Comparison of ENCODE assay signal across 11 cellular contexts in genomic region chr7:21579341-21580072, GRCh38. TPM values are rescaled to one million over a fixed set of nuclear protein-coding genes. Genes with fewer than 3 reads are reported as not detected.
DNase-seq lines count a peak whose midpoint lies in the region; ATAC-seq and TF ChIP-seq lines count a peak whose summit lies in the region.
"Had no signal": no experiment of that assay in that cellular context is flagged by ENCODE, and none has a peak within 500 bp of the region (broad histone marks: within the 10 kb centered on the region; RNA-seq: fewer than 3 reads in every experiment).

No MANE protein-coding gene starts in this region.

- H3K27ac ChIP-seq in ACC112 (ENCODE audit: low read depth, low read length) (peak overlapping the region; percentile 72), gastroesophageal sphincter (peak overlapping the region; percentile 80 to 94 (median 82)), SJCRH30 (no peak overlapping the region)
- H3K27ac ChIP-seq in naive thymus-derived CD4-positive, alpha-beta T cell (ENCODE audit: low read depth, low read length), result no peak overlapping the region
- H3K27ac ChIP-seq: neural progenitor cell had no signal

- POLR2A ChIA-PET in naive thymus-derived CD4-positive, alpha-beta T cell (lab: Charles Lee), result no interaction called here

- H3K79me2 ChIP-seq in ACC112 (ENCODE audit: control insufficient read depth, insufficient read depth, low read length, unreplicated experiment), result no peaks in the 10 kb centered on the region

- no peak overlapping the region for H3K4me3 Mint-ChIP-seq in naive thymus-derived CD4-positive, alpha-beta T cell
- H3K4me3 Mint-ChIP-seq: activated naive CD4-positive, alpha-beta T cell treated with anti-CD3 and anti-CD28 coated beads, Interleukin-2, amount 10 ng/mL, durations not matched to agents 7 days and 5 days; neural progenitor cell had no signal

- H3K27me3 ChIP-seq in ACC112 (ENCODE audit: insufficient read depth, low read length) (no peaks in the 10 kb centered on the region), gastroesophageal sphincter (no peaks in the 10 kb centered on the region), SJCRH30 (no peaks in the 10 kb centered on the region)
- H3K27me3 ChIP-seq in naive thymus-derived CD4-positive, alpha-beta T cell (ENCODE audit: control insufficient read depth in 2 of 2, insufficient read depth in 2 of 2, low read length in 2 of 2), result no peaks in the 10 kb centered on the region
- H3K27me3 ChIP-seq: neural progenitor cell had no signal

- H3K27me3 Mint-ChIP-seq in naive thymus-derived CD4-positive, alpha-beta T cell, result peaks cover 0 to 16% (median 0%) of the 10 kb centered on the region in 5 donors
- H3K27me3 Mint-ChIP-seq: activated naive CD4-positive, alpha-beta T cell treated with anti-CD3 and anti-CD28 coated beads, Interleukin-2, amount 10 ng/mL, durations not matched to agents 7 days and 5 days had no signal

- peaks cover 0 to 15% (median 0%) of the 10 kb centered on the region in 5 donors for H3K36me3 Mint-ChIP-seq in naive thymus-derived CD4-positive, alpha-beta T cell
- H3K36me3 Mint-ChIP-seq: activated naive CD4-positive, alpha-beta T cell treated with anti-CD3 and anti-CD28 coated beads, Interleukin-2, amount 10 ng/mL, durations not matched to agents 7 days and 5 days had no signal

- DNase-seq in M059J (ENCODE audit: low read depth), result peak; percentile 39
- no peak for DNase-seq in SJCRH30
- DNase-seq in naive thymus-derived CD4-positive, alpha-beta T cell, result no peak
- DNase-seq in stimulated activated CD4-positive, alpha-beta T cell treated with anti-CD3 and anti-CD28 coated beads, Interleukin-2, amount 100 ng/mL, for 48 hours, result no peak
- DNase-seq in RKO (ENCODE audit: low spot score), result no peak
- DNase-seq: activated naive CD4-positive, alpha-beta T cell treated with anti-CD3 and anti-CD28 coated beads, Interleukin-2, amount 10 ng/mL, durations not matched to agents 7 days and 5 days; effector CD4-positive, alpha-beta T cell had no signal

- ATAC-seq in GM19351 (IDR thresholded peaks at IDR 0.05; ENCODE audit: unreplicated experiment), result peak; percentile 40
- peak; percentile 7 for ATAC-seq in gastroesophageal sphincter
- no peak for ATAC-seq in naive thymus-derived CD4-positive, alpha-beta T cell

- intact Hi-C loops in naive thymus-derived CD4-positive, alpha-beta T cell (cut with micrococcal nuclease), result no loop called here

- H3K9me3 Mint-ChIP-seq in naive thymus-derived CD4-positive, alpha-beta T cell, result peaks cover 0 to 22% (median 11%) of the 10 kb centered on the region in 11 donors

- peaks cover 0 to 9% (median 0%) of the 10 kb centered on the region in 3 donors for H3K9me3 ChIP-seq in gastroesophageal sphincter
- H3K9me3 ChIP-seq in SJCRH30 (replicated peaks), result no peaks in the 10 kb centered on the region
- no peaks in the 10 kb centered on the region for H3K9me3 ChIP-seq in naive thymus-derived CD4-positive, alpha-beta T cell (ENCODE audit: control insufficient read depth in 2 of 3, low read length in 3 of 3)

- TF ChIP-seq EP300 in gastroesophageal sphincter (IDR thresholded peaks at IDR 0.05), result no peak

- CTCF ChIA-PET in naive thymus-derived CD4-positive, alpha-beta T cell (lab: Charles Lee), result interaction anchor here (0.9 kb wide), 1 partner anchor 9 kb away, joined by 3 read pairs; no protein-coding TSS in a partner anchor

- H3K4me3 ChIP-seq in ACC112 (ENCODE audit: low read depth, low read length), result peak overlapping the region; percentile 13; the same call in 1 of the 2 replicates
- H3K4me3 ChIP-seq in gastroesophageal sphincter, result no peak overlapping the region
- no peak overlapping the region for H3K4me3 ChIP-seq in SJCRH30
- no peak overlapping the region for H3K4me3 ChIP-seq in naive thymus-derived CD4-positive, alpha-beta T cell (ENCODE audit: low read length)
- H3K4me3 ChIP-seq: neural progenitor cell had no signal

- H3K4me1 Mint-ChIP-seq in naive thymus-derived CD4-positive, alpha-beta T cell, result peaks cover 0 to 7% (median 0%) of the 10 kb centered on the region in 7 donors
- H3K4me1 Mint-ChIP-seq: activated naive CD4-positive, alpha-beta T cell treated with anti-CD3 and anti-CD28 coated beads, Interleukin-2, amount 10 ng/mL, durations not matched to agents 7 days and 5 days; neural progenitor cell had no signal

- no peak overlapping the region for H3K27ac Mint-ChIP-seq in naive thymus-derived CD4-positive, alpha-beta T cell
- H3K27ac Mint-ChIP-seq: activated naive CD4-positive, alpha-beta T cell treated with anti-CD3 and anti-CD28 coated beads, Interleukin-2, amount 10 ng/mL, durations not matched to agents 7 days and 5 days; neural progenitor cell had no signal

- WGBS in gastroesophageal sphincter (ENCODE audit: low coverage in 1 of 2), 2 donors, result 25 to 60% methylated on average over 4 of the region's 4 CpGs

- H2AFZ ChIP-seq in ACC112 (ENCODE audit: low read length, unreplicated experiment), result no peak overlapping the region
- H2AFZ ChIP-seq: neural progenitor cell had no signal

- H3K36me3 ChIP-seq in ACC112 (ENCODE audit: insufficient read depth, low read length) (0 out of 2 replicates have a peak, but pooled peaks cover 7% of the 10 kb centered on the region), gastroesophageal sphincter (no peaks in the 10 kb centered on the region), SJCRH30 (no peaks in the 10 kb centered on the region)
- H3K36me3 ChIP-seq in naive thymus-derived CD4-positive, alpha-beta T cell (ENCODE audit: control insufficient read depth in 2 of 3, insufficient read depth in 3 of 3, low read length in 3 of 3), result no peaks in the 10 kb centered on the region
- H3K36me3 ChIP-seq: neural progenitor cell had no signal

- TF ChIP-seq POLR2A in gastroesophageal sphincter (IDR thresholded peaks at IDR 0.05), result no peak

- TF ChIP-seq CTCF in gastroesophageal sphincter (IDR thresholded peaks at IDR 0.05), result no peak

- H3K4me1 ChIP-seq in ACC112 (ENCODE audit: control insufficient read depth, insufficient read depth, low read length, unreplicated experiment) (peaks cover 16% of the 10 kb centered on the region), gastroesophageal sphincter (peaks cover 8 to 39% (median 11%) of the 10 kb centered on the region in 3 donors), SJCRH30 (no peaks in the 10 kb centered on the region)
- H3K4me1 ChIP-seq in naive thymus-derived CD4-positive, alpha-beta T cell (ENCODE audit: control insufficient read depth in 2 of 2, insufficient read depth in 2 of 2, low read length in 2 of 2), result no peaks in the 10 kb centered on the region
- H3K4me1 ChIP-seq: neural progenitor cell had no signal

RNA-seq across cellular contexts. Expression of gene DNAH11, which starts 36.7 kb away (rescaled TPM):
- total RNA-seq in M059J (2014; rRNA removed; shearing (Covaris generic)), result 1.5 and 7.0 TPM in 2 replicates
- 10 to 100 TPM in 2 of 4 donors, 1 to 10 TPM in 2; 6.9 to 31.8 (median 10.4) TPM for total RNA-seq in gastroesophageal sphincter
- total RNA-seq in SJCRH30 (2014; rRNA removed; shearing (Covaris generic)), result 1.0 and 1.1 TPM in 2 replicates
- 1 to 10 TPM in 1 of 5 experiments, under 1 TPM in 3, not detected in 1; 0.03 to 8.1 (median 0.23) TPM for total RNA-seq in naive thymus-derived CD4-positive, alpha-beta T cell
- polyA plus RNA-seq in naive thymus-derived CD4-positive, alpha-beta T cell, result under 1 TPM; 0.02 to 0.25 TPM

Comparison
In these comparisons a context has a peak if more than half of its experiments do, and no peak if none do; other contexts are left out.
1. H3K27ac ChIP-seq: peak in ACC112 (single experiment) and gastroesophageal sphincter (4 of 4); none in SJCRH30 (single experiment) and naive thymus-derived CD4-positive, alpha-beta T cell (single experiment).